Comparison of ENCODE assay signal across 28 cellular contexts in the genomic region with DNA sequence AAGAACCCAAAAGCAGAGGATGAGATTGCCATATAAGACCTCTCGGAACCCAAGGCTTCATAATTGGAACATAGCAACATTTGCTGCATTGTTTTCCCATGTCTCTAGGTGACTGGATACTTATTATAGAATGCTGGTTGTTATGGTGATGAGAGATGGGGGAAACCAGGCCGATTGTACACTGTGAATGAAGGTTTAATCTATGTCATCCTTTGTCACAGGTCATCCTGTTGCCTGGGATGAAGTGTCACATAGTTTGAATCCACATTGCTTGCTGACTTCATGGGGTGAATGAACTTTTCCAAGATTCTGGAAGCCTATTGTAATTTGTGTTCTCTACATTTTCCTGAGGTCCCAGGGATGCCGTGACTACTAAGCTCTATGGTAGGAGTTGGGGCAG. TPM values are rescaled to one million over a fixed set of nuclear protein-coding genes. Genes with fewer than 3 reads are reported as not detected.
"Had no signal": no experiment of that assay in that cellular context is flagged by ENCODE, and none has a peak within 500 bp of the region (broad histone marks: within the 10 kb centered on the region; RNA-seq: fewer than 3 reads in every experiment).

No MANE protein-coding gene starts in this region.

- H3K36me3 ChIP-seq: gastroesophageal sphincter, right atrium auricular region, stomach, thyroid gland, upper lobe of right lung had no signal

- ATAC-seq: activated T-cell treated with anti-CD3 and anti-CD28 coated beads, Interleukin-2, amount 50 U/mL, for 72 hours; body of pancreas; effector memory CD8-positive, alpha-beta T cell; gastroesophageal sphincter; left cardiac atrium; left ventricle myocardium superior; naive thymus-derived CD4-positive, alpha-beta T cell; stimulated activated naive B cell treated with anti-CD40 and anti-IgM and Interleukin-4, amounts not matched to agents 10 μg/mL and 1 μg/mL and 100 μg/mL, for 72 hours; upper lobe of right lung had no signal

- H3K9ac ChIP-seq: parathyroid adenoma had no signal

- DNase-seq: activated CD4-positive, alpha-beta T cell treated with anti-CD3 and anti-CD28 coated beads for 4 hours; activated CD4-positive, alpha-beta T cell treated with anti-CD3 and anti-CD28 coated beads, Interleukin-2, amount 50 U/mL, for 4 hours; activated naive CD4-positive, alpha-beta T cell treated with Interleukin-2 at 50 U/mL for 16 hours; activated T-cell treated with anti-CD3 and anti-CD28 coated beads for 4 hours; activated T-cell treated with anti-CD3 and anti-CD28 coated beads, Interleukin-2, amount 50 U/mL, for 72 hours; aorta; body of pancreas; cerebellar nuclear complex; effector memory CD8-positive, alpha-beta T cell; erythroblast; islet precursor cell; left cardiac atrium; left ventricle myocardium superior; mammary epithelial cell; naive thymus-derived CD4-positive, alpha-beta T cell; nucleus accumbens; stimulated activated CD4-positive, alpha-beta T cell treated with anti-CD3 and anti-CD28 coated beads, Interleukin-1b, Interleukin-23, amount 100 ng/mL, for 48 hours; stimulated activated naive B cell treated with anti-CD40 and anti-IgM and Interleukin-4, amounts not matched to agents 10 μg/mL and 1 μg/mL and 100 μg/mL, for 72 hours; stomach; thyroid gland; upper lobe of right lung had no signal

- H3K27me3 ChIP-seq: body of pancreas, gastroesophageal sphincter, hepatocyte, right atrium auricular region, stomach, thyroid gland, upper lobe of right lung had no signal

- H3K79me2 ChIP-seq: hepatocyte, parathyroid adenoma had no signal

- H3K27ac ChIP-seq: body of pancreas, coronary artery, gastroesophageal sphincter, hepatocyte, parathyroid adenoma, right atrium auricular region, stomach, thyroid gland, upper lobe of right lung had no signal

- H3K9me3 ChIP-seq: body of pancreas, gastroesophageal sphincter, right atrium auricular region, stomach, thyroid gland, upper lobe of right lung had no signal

- H3K4me1 ChIP-seq: body of pancreas, gastroesophageal sphincter, parathyroid adenoma, thyroid gland had no signal

- H2AFZ ChIP-seq: hepatocyte, parathyroid adenoma had no signal

- H3K4me3 ChIP-seq: body of pancreas, coronary artery, gastroesophageal sphincter, hepatocyte, right atrium auricular region, smooth muscle cell, stomach, thyroid gland, upper lobe of right lung had no signal

- H3K4me2 ChIP-seq: hepatocyte, smooth muscle cell had no signal

RNA-seq across cellular contexts. Expression of gene CLEC3B, which starts 41.8 kb away (rescaled TPM):
- total RNA-seq: neural crest cell, smooth muscle cell had no signal
- polyA plus RNA-seq: naive thymus-derived CD4-positive, alpha-beta T cell; smooth muscle cell had no signal
